In genomic region chr1:26723013-26723991, GRCh38 we compare ENCODE assay signal across 1 cellular context.
A peak's percentile ranks its signal among the peaks of the same experiment; 100 is the strongest.
TF ChIP-seq lines count a peak whose summit lies in the region.

No MANE protein-coding gene starts in this region.

TF ChIP-seq in HepG2, 621 proteins besides CTCF, POLR2A, EP300 and RAD21 (continued from another document and continues in another):
- TF ChIP-seq PRPF4 (IDR thresholded peaks at IDR 0.05; ENCODE audit: low read depth, low read length, poor library complexity, severe bottlenecking) (peak; percentile 66), KLF15 (CRISPR knock-in tag; IDR thresholded peaks at IDR 0.05; ENCODE audit: borderline replicate concordance) (no peak), ZNF333 (CRISPR knock-in tag; IDR thresholded peaks at IDR 0.05; ENCODE audit: borderline replicate concordance) (no peak), ELF4 (CRISPR knock-in tag; IDR thresholded peaks at IDR 0.05; ENCODE audit: borderline replicate concordance) (no peak), ZNF446 (CRISPR knock-in tag; IDR thresholded peaks at IDR 0.05) (no peak), ZNF264 (CRISPR knock-in tag; IDR thresholded peaks at IDR 0.05) (0 out of 2 replicates have a peak, but pooled peaks have one; percentile 45), GPBP1L1 (CRISPR knock-in tag; IDR thresholded peaks at IDR 0.05) (no peak), ASH2L (IDR thresholded peaks at IDR 0.05; ENCODE audit: insufficient read length, low read depth, low read length) (peak; percentile 46), ZC3H13 (CRISPR knock-in tag; IDR thresholded peaks at IDR 0.05) (no peak), ARNTL (CRISPR knock-in tag; IDR thresholded peaks at IDR 0.05) (peak; percentile 48; the same call in 1 of the 2 replicates), IKZF1 (IDR thresholded peaks at IDR 0.05) (no peak), BRD4 (CRISPR knock-in tag; IDR thresholded peaks at IDR 0.05) (0 out of 2 replicates have a peak, but pooled peaks have one; percentile 42), ZC3H4 (CRISPR knock-in tag; IDR thresholded peaks at IDR 0.05; ENCODE audit: borderline replicate concordance) (no peak), FOXC1 (CRISPR knock-in tag; IDR thresholded peaks at IDR 0.05; ENCODE audit: borderline replicate concordance) (peak; percentile 61; the same call in 1 of the 2 replicates), RBAK (CRISPR knock-in tag; IDR thresholded peaks at IDR 0.05) (no peak), ZNF275 (CRISPR knock-in tag; IDR thresholded peaks at IDR 0.05; ENCODE audit: borderline replicate concordance) (no peak), KDM5A (IDR thresholded peaks at IDR 0.05; ENCODE audit: borderline replicate concordance, low read length) (no peak), ZNF788 (CRISPR knock-in tag; IDR thresholded peaks at IDR 0.05; ENCODE audit: borderline replicate concordance) (no peak), ATF6 (CRISPR knock-in tag; conservative IDR thresholded peaks at IDR 0.05) (no peak), ZNF44 (CRISPR knock-in tag; IDR thresholded peaks at IDR 0.05) (peak; percentile 49; the same call in 1 of the 2 replicates), HINFP (CRISPR knock-in tag; IDR thresholded peaks at IDR 0.05; ENCODE audit: low read depth) (no peak), ZNF354B (CRISPR knock-in tag; IDR thresholded peaks at IDR 0.05) (no peak), ZNF280B (CRISPR knock-in tag; IDR thresholded peaks at IDR 0.05; ENCODE audit: borderline replicate concordance) (no peak), SP2 (CRISPR knock-in tag; IDR thresholded peaks at IDR 0.05) (no peak), ZFX (CRISPR knock-in tag; IDR thresholded peaks at IDR 0.05; ENCODE audit: low read depth) (no peak), ZNF761 (CRISPR knock-in tag; conservative IDR thresholded peaks at IDR 0.05) (no peak), ATF3 (CRISPR knock-in tag; IDR thresholded peaks at IDR 0.05) (no peak), TFAP4 (IDR thresholded peaks at IDR 0.05; ENCODE audit: borderline replicate concordance, low read depth) (peak; percentile 41; the same call in 1 of the 2 replicates), ZNF496 (CRISPR knock-in tag; IDR thresholded peaks at IDR 0.05; ENCODE audit: insufficient replicate concordance) (no peak), ERF (CRISPR knock-in tag; IDR thresholded peaks at IDR 0.05) (peak; percentile 77), PTBP1 (IDR thresholded peaks at IDR 0.05; ENCODE audit: low read depth, low read length, poor library complexity, severe bottlenecking) (no peak), ZNF207 (IDR thresholded peaks at IDR 0.05; ENCODE audit: borderline replicate concordance) (no peak), ZNF180 (CRISPR knock-in tag; IDR thresholded peaks at IDR 0.05; ENCODE audit: borderline replicate concordance, low read depth) (no peak), ZNF317 (CRISPR knock-in tag; IDR thresholded peaks at IDR 0.05) (no peak), ZNF160 (CRISPR knock-in tag; IDR thresholded peaks at IDR 0.05) (no peak), ZNF605 (CRISPR knock-in tag; IDR thresholded peaks at IDR 0.05) (peak; percentile 59), RFX1 (IDR thresholded peaks at IDR 0.05) (no peak), SCMH1 (CRISPR knock-in tag; IDR thresholded peaks at IDR 0.05; ENCODE audit: borderline replicate concordance) (no peak), MLLT10 (CRISPR knock-in tag; IDR thresholded peaks at IDR 0.05) (no peak), BCLAF1 (IDR thresholded peaks at IDR 0.05) (no peak), ZNF800 (CRISPR knock-in tag; IDR thresholded peaks at IDR 0.05) (no peak), BATF2 (CRISPR knock-in tag; IDR thresholded peaks at IDR 0.05) (no peak), ZSCAN31 (CRISPR knock-in tag; IDR thresholded peaks at IDR 0.05; ENCODE audit: low read depth) (no peak), MIER3 (CRISPR knock-in tag; IDR thresholded peaks at IDR 0.05; ENCODE audit: borderline replicate concordance) (peak; percentile 50; the same call in 1 of the 2 replicates), KLF12 (CRISPR knock-in tag; IDR thresholded peaks at IDR 0.05; ENCODE audit: borderline replicate concordance) (no peak; the same call in 1 of the 2 replicates), IRF1 (CRISPR knock-in tag; IDR thresholded peaks at IDR 0.05; ENCODE audit: low read depth) (no peak), HNF4A (CRISPR knock-in tag; IDR thresholded peaks at IDR 0.05) (peak; percentile 69), ZNF432 (CRISPR knock-in tag; IDR thresholded peaks at IDR 0.05; ENCODE audit: borderline replicate concordance) (no peak), RFX3 (CRISPR knock-in tag; IDR thresholded peaks at IDR 0.05) (no peak), ZUFSP (CRISPR knock-in tag; IDR thresholded peaks at IDR 0.05; ENCODE audit: borderline replicate concordance) (no peak), ZNF136 (CRISPR knock-in tag; IDR thresholded peaks at IDR 0.05; ENCODE audit: low read depth) (peak; percentile 64; the same call in 1 of the 2 replicates), KDM6A (CRISPR knock-in tag; IDR thresholded peaks at IDR 0.05; ENCODE audit: low read depth) (no peak), ZZZ3 (CRISPR knock-in tag; IDR thresholded peaks at IDR 0.05; ENCODE audit: borderline replicate concordance) (no peak)
